ENCODE assay signal across 12 cellular contexts in genomic region chr1:226646026-226646869, GRCh38.
A peak's percentile ranks its signal among the peaks of the same experiment; 100 is the strongest.
DNase-seq lines count a peak whose midpoint lies in the region; ATAC-seq, FAIRE-seq and TF ChIP-seq lines count a peak whose summit lies in the region.
"Had no signal": no experiment of that assay in that cellular context is flagged by ENCODE, and none has a peak within 500 bp of the region (broad histone marks: within the 10 kb centered on the region; RNA-seq: fewer than 3 reads in every experiment).

No MANE protein-coding gene starts in this region.

- H3K27ac ChIP-seq in CD8-positive, alpha-beta T cell (ENCODE audit: low read depth, low read length), result no peak overlapping the region
- H3K27ac ChIP-seq in PC-3 (ENCODE audit: low read length) (no peak overlapping the region), neutrophil (peak overlapping the region; percentile 90)
- peak overlapping the region; percentile 67 for H3K27ac ChIP-seq in effector memory CD4-positive, alpha-beta T cell (ENCODE audit: insufficient read depth, low read length, poor library complexity, severe bottlenecking)

- H3K27me3 ChIP-seq in CD8-positive, alpha-beta T cell (ENCODE audit: insufficient read depth, low read length), result no peaks in the 10 kb centered on the region
- H3K27me3 ChIP-seq in PC-3 (ENCODE audit: low read length), result no peaks in the 10 kb centered on the region
- H3K27me3 ChIP-seq in effector memory CD4-positive, alpha-beta T cell (replicated peaks; ENCODE audit: control insufficient read depth, insufficient read depth, low read length, poor library complexity, severe bottlenecking), result no peaks in the 10 kb centered on the region
- H3K27me3 ChIP-seq in neutrophil, result no peaks in the 10 kb centered on the region

- ATAC-seq in CD8-positive, alpha-beta T cell, result no peak
- no peak for ATAC-seq in PC-3
- ATAC-seq in GM19452 (IDR thresholded peaks at IDR 0.05; ENCODE audit: unreplicated experiment), result no peak

- H3K4me3 ChIP-seq in CD8-positive, alpha-beta T cell (ENCODE audit: low read depth, low read length), result no peak overlapping the region
- no peak overlapping the region for H3K4me3 ChIP-seq in PC-3 (ENCODE audit: low read length)
- H3K4me3 ChIP-seq in effector memory CD4-positive, alpha-beta T cell (ENCODE audit: insufficient read depth, low read depth, low read length, poor library complexity, severe bottlenecking), result no peak overlapping the region
- H3K4me3 ChIP-seq in neutrophil (ENCODE audit: low read depth in 1 of 2, low read length in 1 of 2), result no peak overlapping the region

- BruUV-seq in PC-3 (replicated peaks; lab: Mats Ljungman, UMichigan), result no TSS peak

- no peaks in the 10 kb centered on the region for H4K20me1 ChIP-seq in PC-3 (ENCODE audit: low read length)

- H3K9me2 ChIP-seq in PC-3 (replicated peaks; ENCODE audit: low read length), result no peaks in the 10 kb centered on the region

- peak in 1 of 7 experiments; percentile 20 for DNase-seq in CD8-positive, alpha-beta T cell
- DNase-seq in PC-3 (peak; percentile 64), COLO829 (ENCODE audit: low spot score) (no peak), NCI-H1092 (lab: John Stamatoyannopoulos, UW) (no peak), GM12891 (ENCODE audit: insufficient read length, low spot score) (no peak)
- DNase-seq in effector memory CD4-positive, alpha-beta T cell, result no peak
- DNase-seq: amygdala, foreskin fibroblast, NCI-H748 treated with DMSO at 0.1 percent for 48 hours had no signal

- H3K36me3 Mint-ChIP-seq in CD8-positive, alpha-beta T cell, result peaks cover 66% of the 10 kb centered on the region

- TF ChIP-seq CTCF in CD8-positive, alpha-beta T cell (IDR thresholded peaks at IDR 0.05), result no peak
- TF ChIP-seq CTCF in PC-3 (conservative IDR thresholded peaks at IDR 0.05; ENCODE audit: low read depth, low read length) (no peak), neutrophil (IDR thresholded peaks at IDR 0.05) (no peak)

- intact Hi-C loops in CD8-positive, alpha-beta T cell (cut with DNase I, micrococcal nuclease), result no loop called here
- intact Hi-C loops in PC-3 (cut with micrococcal nuclease), result no loop called here

- POLR2A ChIA-PET in CD8-positive, alpha-beta T cell (lab: Charles Lee), result interaction anchor here (0.6 to 1.2 kb wide), 3 partner anchors 59 to 975 kb away, joined by 3 read pairs; no protein-coding TSS in a partner anchor
- POLR2A ChIA-PET in PC-3 (lab: Charles Lee; ENCODE audit: unreplicated experiment), result no interaction called here

- no peak for TF ChIP-seq POLR2A in GM12891 (IDR thresholded peaks at IDR 0.05; ENCODE audit: low read depth, low read length)

- H3F3A ChIP-seq in PC-3 (ENCODE audit: low read length, unreplicated experiment), result no peaks in the 10 kb centered on the region

- no peaks in the 10 kb centered on the region for H3K79me2 ChIP-seq in PC-3 (ENCODE audit: low read length)

- no peaks in the 10 kb centered on the region for H3K9me3 ChIP-seq in CD8-positive, alpha-beta T cell (ENCODE audit: low read length)
- H3K9me3 ChIP-seq in PC-3 (ENCODE audit: low read length) (no peaks in the 10 kb centered on the region), neutrophil (no peaks in the 10 kb centered on the region)
- H3K9me3 ChIP-seq in effector memory CD4-positive, alpha-beta T cell (ENCODE audit: control insufficient read depth, low read length), result no peaks in the 10 kb centered on the region

- H3K4me1 Mint-ChIP-seq in CD8-positive, alpha-beta T cell (ENCODE audit: low read depth), result peaks cover 78% of the 10 kb centered on the region

- no peak overlapping the region for H2AFZ ChIP-seq in PC-3 (ENCODE audit: low read length)

- no peaks in the 10 kb centered on the region for H3K27me3 Mint-ChIP-seq in CD8-positive, alpha-beta T cell (ENCODE audit: low read depth)

- no peaks in the 10 kb centered on the region for H3K9me3 Mint-ChIP-seq in CD8-positive, alpha-beta T cell

- CTCF ChIA-PET in CD8-positive, alpha-beta T cell (lab: Charles Lee), result interaction anchor here (1.3 kb wide), 1 partner anchor 182 kb away, joined by 4 read pairs; no protein-coding TSS in a partner anchor
- CTCF ChIA-PET in PC-3 (lab: Charles Lee), result interaction anchor here (0.6 kb wide), 1 partner anchor 182 kb away, joined by 3 read pairs; no protein-coding TSS in a partner anchor

- H3K9ac ChIP-seq in PC-3 (ENCODE audit: low read length), result no peak overlapping the region

- peak overlapping the region; percentile 89 for H3K27ac Mint-ChIP-seq in CD8-positive, alpha-beta T cell

- peaks cover 60% of the 10 kb centered on the region for H3K36me3 ChIP-seq in CD8-positive, alpha-beta T cell (ENCODE audit: insufficient read depth, low read length)
- 0 out of 2 replicates have a peak, but pooled peaks cover 3% of the 10 kb centered on the region for H3K36me3 ChIP-seq in PC-3 (ENCODE audit: low read depth, low read length)
- H3K36me3 ChIP-seq in effector memory CD4-positive, alpha-beta T cell (ENCODE audit: control insufficient read depth, insufficient read depth, low read length), result peaks cover 67% of the 10 kb centered on the region
- H3K36me3 ChIP-seq in neutrophil, result peaks cover 63% of the 10 kb centered on the region

- peaks cover 76% of the 10 kb centered on the region for H3K4me1 ChIP-seq in CD8-positive, alpha-beta T cell (ENCODE audit: insufficient read depth, low read length)
- H3K4me1 ChIP-seq in PC-3 (ENCODE audit: insufficient read depth, low read length), result peaks cover 37% of the 10 kb centered on the region
- peaks cover 52% of the 10 kb centered on the region for H3K4me1 ChIP-seq in effector memory CD4-positive, alpha-beta T cell (ENCODE audit: control insufficient read depth, insufficient read depth, low read length, poor library complexity, severe bottlenecking)
- H3K4me1 ChIP-seq in neutrophil (ENCODE audit: control insufficient read depth in 1 of 2, insufficient read depth in 1 of 2, low read depth in 1 of 2, low read length in 1 of 2), result peaks cover 30 to 34% of the 10 kb centered on the region in 2 experiments

- H3K4me3 Mint-ChIP-seq in CD8-positive, alpha-beta T cell, result peak overlapping the region; percentile 47

- no peak for FAIRE-seq in GM12891 (lab: Jason Lieb, UNC)
- FAIRE-seq: TTC549 had no signal

- H3K4me2 ChIP-seq in PC-3 (ENCODE audit: low read length), result no peak overlapping the region

TF ChIP-seq in GM12891, 5 proteins besides CTCF, POLR2A, EP300 and RAD21:
- no peak for TF ChIP-seq PAX5 (IDR thresholded peaks at IDR 0.05; ENCODE audit: insufficient read depth, low read length, severe bottlenecking)
- no peak for TF ChIP-seq TAF1 (IDR thresholded peaks at IDR 0.05; ENCODE audit: low read depth, low read length)
- TF ChIP-seq POU2F2 (IDR thresholded peaks at IDR 0.05; ENCODE audit: low read depth, low read length), result no peak
- no peak for TF ChIP-seq SPI1 (IDR thresholded peaks at IDR 0.05; ENCODE audit: low read depth, low read length)
- no peak for TF ChIP-seq POLR2AphosphoS5 (IDR thresholded peaks at IDR 0.05; ENCODE audit: low read depth, low read length)
TF ChIP-seq in GM12891: peak in this region for 0.

Comparison
In these comparisons a context has a peak if more than half of its experiments do, and no peak if none do; other contexts are left out.
1. H3K27ac ChIP-seq: peak in effector memory CD4-positive, alpha-beta T cell (single experiment) and neutrophil (single experiment); none in CD8-positive, alpha-beta T cell (single experiment) and PC-3 (single experiment).